Comparison of ENCODE assay signal across 14 cellular contexts in the genomic region with DNA sequence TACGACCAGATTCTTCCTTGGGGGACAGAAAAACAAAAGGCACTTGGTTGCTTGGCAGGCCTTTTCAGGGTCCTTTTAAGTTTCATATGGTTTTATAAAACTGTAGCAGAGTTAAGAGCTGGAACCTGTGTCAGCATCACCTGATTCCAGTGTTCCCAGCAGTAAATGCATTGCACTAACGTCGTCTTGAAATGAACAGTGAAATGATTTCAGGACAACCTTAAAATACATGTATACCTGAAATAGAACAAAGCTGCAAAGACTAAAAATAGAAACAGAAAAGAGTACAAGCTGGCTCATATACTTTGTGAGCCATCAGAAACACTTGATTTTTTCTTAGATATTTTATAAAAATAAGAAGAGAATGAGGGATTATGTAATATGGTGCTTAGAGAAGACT. TPM values are rescaled to one million over a fixed set of nuclear protein-coding genes. Genes with fewer than 3 reads are reported as not detected.
DNase-seq lines count a peak whose midpoint lies in the region; ATAC-seq, FAIRE-seq and TF ChIP-seq lines count a peak whose summit lies in the region.
"Had no signal": no experiment of that assay in that cellular context is flagged by ENCODE, and none has a peak within 500 bp of the region (broad histone marks: within the 10 kb centered on the region; RNA-seq: fewer than 3 reads in every experiment).

No MANE protein-coding gene starts in this region.

- no peak for TF ChIP-seq POLR2A in HepG2 (IDR thresholded peaks at IDR 0.05; ENCODE audit: insufficient read depth in 1 of 2, low read depth in 2 of 2, low read length in 2 of 2)
- no peak for TF ChIP-seq POLR2A in right lobe of liver (IDR thresholded peaks at IDR 0.05)

- H3K27me3 ChIP-seq in HepG2 (ENCODE audit: control insufficient read depth in 1 of 2, insufficient read depth in 2 of 2, low read length in 2 of 2), result no peaks in the 10 kb centered on the region
- no peaks in the 10 kb centered on the region for H3K27me3 ChIP-seq in right lobe of liver
- no peaks in the 10 kb centered on the region for H3K27me3 ChIP-seq in KMS-11 (ENCODE audit: insufficient read depth, low read depth)
- H3K27me3 ChIP-seq in dorsolateral prefrontal cortex, result no peaks in the 10 kb centered on the region
- H3K27me3 ChIP-seq: ovary had no signal

- no peak overlapping the region for H3K4me2 ChIP-seq in HepG2 (ENCODE audit: low read depth, low read length)
- H3K4me2 ChIP-seq in KMS-11, result peak overlapping the region; percentile 99

- no peak overlapping the region for H2AFZ ChIP-seq in HepG2 (ENCODE audit: low read length)
- H2AFZ ChIP-seq in KMS-11 (ENCODE audit: low read depth), result no peak overlapping the region

- intact Hi-C loops in HepG2 (cut with micrococcal nuclease; ENCODE audit: unreplicated experiment), result no loop called here
- intact Hi-C loops in right lobe of liver (cut with DNase I), result no loop called here
- intact Hi-C loops in dorsolateral prefrontal cortex (cut with DNase I), result loop anchor here in 1 of 2 donors (5.0 kb wide), 1 partner anchor 220 kb away; no protein-coding TSS in a partner anchor

- H4K20me1 ChIP-seq in HepG2 (ENCODE audit: insufficient read depth, low read length) (peaks cover 94% of the 10 kb centered on the region), KMS-11 (ENCODE audit: insufficient read depth) (0 out of 2 replicates have a peak, but pooled peaks cover 6% of the 10 kb centered on the region)

- in situ Hi-C loops in HepG2 (cut with HindIII; ENCODE audit: extremely low pct_ligation_motif_present, low pct_unique_long_range_greater_than_20kb), result no loop called here

- H3K4me1 ChIP-seq in HepG2 (ENCODE audit: insufficient read depth, low read length) (peaks cover 73% of the 10 kb centered on the region), right lobe of liver (no peaks in the 10 kb centered on the region), KMS-11 (ENCODE audit: low read depth, poor library complexity, severe bottlenecking) (peaks cover 58% of the 10 kb centered on the region)

- H3K79me2 ChIP-seq in HepG2 (ENCODE audit: insufficient read depth, low read length) (peaks cover 96% of the 10 kb centered on the region), KMS-11 (ENCODE audit: insufficient read depth, low read depth) (peaks cover 56% of the 10 kb centered on the region; the same call in 1 of the 2 replicates)

- TF ChIP-seq EP300 in HepG2 (IDR thresholded peaks at IDR 0.05; ENCODE audit: low read depth in 2 of 2, low read length in 2 of 2) (no peak), HepG2 (CRISPR knock-in tag; IDR thresholded peaks at IDR 0.05; ENCODE audit: borderline replicate concordance) (no peak)

- POLR2A ChIA-PET in HepG2 (lab: Yijun Ruan, JAX), result no interaction called here

- H3K9me3 ChIP-seq in HepG2 (ENCODE audit: low read length) (no peaks in the 10 kb centered on the region), right lobe of liver (no peaks in the 10 kb centered on the region)
- H3K9me3 ChIP-seq: ovary, thoracic aorta had no signal

- TF ChIP-seq CTCF in HepG2 (CRISPR knock-in tag; IDR thresholded peaks at IDR 0.05), result no peak
- TF ChIP-seq CTCF in right lobe of liver (IDR thresholded peaks at IDR 0.05), result no peak
- TF ChIP-seq CTCF in KMS-11 (conservative IDR thresholded peaks at IDR 0.05; ENCODE audit: low read depth, low read length), result no peak
- no peak for TF ChIP-seq CTCF in dorsolateral prefrontal cortex (IDR thresholded peaks at IDR 0.05 in 54 of 56, conservative IDR thresholded peaks at IDR 0.05 in 2 of 56; ENCODE audit: low read depth in 1 of 56, partially characterized antibody in 56 of 56)

- no peak for ATAC-seq in HepG2
- ATAC-seq in right lobe of liver, result no peak

- no peak for DNase-seq in HepG2 (ENCODE audit: low spot score)
- DNase-seq in right lobe of liver, result no peak
- no peak for DNase-seq in dorsolateral prefrontal cortex
- DNase-seq in superior temporal gyrus (ENCODE audit: extremely low spot score), result peak; percentile 55
- no peak for DNase-seq in activated CD8-positive, alpha-beta memory T cell treated with anti-CD3 and anti-CD28 coated beads for 24 hours
- no peak for DNase-seq in dermis blood vessel endothelial cell
- no peak for DNase-seq in cerebellum (ENCODE audit: low spot score)
- DNase-seq: activated CD4-positive, alpha-beta T cell treated with anti-CD3 and anti-CD28 coated beads, Interleukin-2, amount 50 U/mL, for 4 hours; kidney; NCI-H1092; ovary had no signal

- no peak for FAIRE-seq in HepG2 (lab: Jason Lieb, UNC)
- FAIRE-seq: H1, kidney had no signal

- H3K9ac ChIP-seq in HepG2 (ENCODE audit: insufficient read depth, low read depth, low read length) (no peak overlapping the region), KMS-11 (peak overlapping the region; percentile 26; the same call in 1 of the 2 replicates)

- H3K27ac ChIP-seq in HepG2 (ENCODE audit: extremely low read length, insufficient read depth, low read length), result no peak overlapping the region
- no peak overlapping the region for H3K27ac ChIP-seq in right lobe of liver
- H3K27ac ChIP-seq in KMS-11, result peak overlapping the region; percentile 81
- H3K27ac ChIP-seq in dorsolateral prefrontal cortex, result peak overlapping the region in 54 of 59 donors; percentile 6 to 83 (median 63)
- H3K27ac ChIP-seq: ovary had no signal

- no TSS peak for BruUV-seq in HepG2 (replicated peaks; lab: Mats Ljungman, UMichigan)

- TF ChIP-seq RAD21 in HepG2 (CRISPR knock-in tag; IDR thresholded peaks at IDR 0.05), result no peak

- no peak overlapping the region for H3K4me3 ChIP-seq in HepG2 (replicated peaks in 1 of 3; ENCODE audit: insufficient read depth in 1 of 3, low read depth in 2 of 3, low read length in 3 of 3)
- H3K4me3 ChIP-seq in right lobe of liver, result no peak overlapping the region
- H3K4me3 ChIP-seq in KMS-11 (IDR thresholded peaks at IDR 0.05; ENCODE audit: insufficient read depth, low read depth, low read length), result no peak overlapping the region
- peak overlapping the region in 7 of 59 donors; percentile 1 to 36 (median 13) for H3K4me3 ChIP-seq in dorsolateral prefrontal cortex
- H3K4me3 ChIP-seq: ovary, thoracic aorta had no signal

- CTCF ChIA-PET in HepG2 (lab: Yijun Ruan, JAX; ENCODE audit: low intra/inter-chr PET ratio, low total read pairs), result no interaction called here

- H3K36me3 ChIP-seq in HepG2 (replicated peaks in 1 of 2; ENCODE audit: control insufficient read depth in 1 of 2, insufficient read depth in 2 of 2, low read length in 2 of 2) (peaks cover 18 to 91% of the 10 kb centered on the region in 2 experiments), right lobe of liver (peaks cover 0 to 16% (median 9%) of the 10 kb centered on the region in 4 donors), KMS-11 (ENCODE audit: insufficient read depth) (no peaks in the 10 kb centered on the region; the same call in 1 of the 2 replicates)
- H3K36me3 ChIP-seq: ovary had no signal

- WGBS in HepG2 (ENCODE audit: low lambda C conversion rate), result 94% methylated on average over 3 of the region's 3 CpGs
- 88% methylated on average over 3 of the region's 3 CpGs for WGBS in right lobe of liver (ENCODE audit: insufficient coverage, low coverage, low lambda C conversion rate, missing lambda C conversion rate)

TF ChIP-seq in HepG2, 621 proteins besides CTCF, POLR2A, EP300 and RAD21:
- TF ChIP-seq POLR2AphosphoS2 (IDR thresholded peaks at IDR 0.05; ENCODE audit: low read depth, low read length) (0 out of 2 replicates have a peak, but pooled peaks have one; percentile 5), ZNF296 (CRISPR knock-in tag; conservative IDR thresholded peaks at IDR 0.05) (no peak)

RNA-seq across cellular contexts. Expression of a gene that starts 51.9 kb away (rescaled TPM):
- total RNA-seq in HepG2 (2016; rRNA removed; fragmentation: Illumina TruSeq; extraction: Trizol) (168 and 305 TPM in 2 replicates), right lobe of liver (10 to 100 TPM; 31.1 to 73.0 (median 49.9) TPM), dorsolateral prefrontal cortex (100 to 1,000 TPM in 118 of 120 experiments, 10 to 100 TPM in 2; 87.5 to 207 (median 154) TPM), dermis blood vessel endothelial cell (125 and 137 TPM in 2 replicates), cerebellum (121 TPM)
- total RNA-seq in HepG2 (2016; cell fraction: cytosol; rRNA removed; fragmentation: Illumina TruSeq; extraction: Trizol; ENCODE audit: low read depth), result 76.3 and 94.9 TPM in 2 replicates
- total RNA-seq in HepG2 (2016; cell fraction: insoluble cytoplasmic fraction; rRNA removed; fragmentation: Illumina TruSeq; extraction: Trizol), result 169 and 295 TPM in 2 replicates
- 55.2 and 64.8 TPM in 2 replicates for total RNA-seq in HepG2 (2016; cell fraction: membrane; rRNA removed; fragmentation: Illumina TruSeq; extraction: Trizol)
- total RNA-seq in HepG2 (2016; cell fraction: nucleus; rRNA removed; fragmentation: Illumina TruSeq; extraction: Trizol), result 307 and 341 TPM in 2 replicates
- 365 and 432 TPM in 2 replicates for polyA plus RNA-seq in HepG2 (2011; rRNA removed)
- polyA plus RNA-seq in HepG2 (2011; cell fraction: cytosol; rRNA removed), result 235 and 319 TPM in 2 replicates
- polyA plus RNA-seq in HepG2 (2011; cell fraction: nucleus; rRNA removed), result 101 and 136 TPM in 2 replicates
- 299 and 342 TPM in 2 replicates for polyA plus RNA-seq in HepG2 (2012)
- 9.3 and 12.3 TPM in 2 replicates for polyA plus RNA-seq in HepG2 (2016; cell fraction: cytosol; fragmentation: Illumina TruSeq; extraction: Trizol; ENCODE audit: low read depth)
- polyA plus RNA-seq in HepG2 (2016; cell fraction: insoluble cytoplasmic fraction; fragmentation: Illumina TruSeq; extraction: Trizol; ENCODE audit: low read depth), result 107 and 108 TPM in 2 replicates
- 14.4 and 18.9 TPM in 2 replicates for polyA plus RNA-seq in HepG2 (2016; cell fraction: membrane; fragmentation: Illumina TruSeq; extraction: Trizol; ENCODE audit: low read depth)
- 272 TPM in 2 replicates for polyA plus RNA-seq in HepG2 (2016; cell fraction: nucleus; fragmentation: Illumina TruSeq; extraction: Trizol; ENCODE audit: insufficient read depth, low read depth)
- polyA minus RNA-seq in HepG2 (2011; rRNA and poly(A)+ RNA removed; ENCODE audit: low replicate concordance), result 80.5 and 445 TPM in 2 replicates
- 370 and 593 TPM in 2 replicates for polyA minus RNA-seq in HepG2 (2011; cell fraction: cytosol; rRNA and poly(A)+ RNA removed)
- polyA minus RNA-seq in HepG2 (2011; cell fraction: nucleus; rRNA and poly(A)+ RNA removed), result 667 and 745 TPM in 2 replicates

Comparison
In these comparisons a context has a peak if more than half of its experiments do, and no peak if none do; other contexts are left out.
1. H3K27ac ChIP-seq: peak in KMS-11 (single experiment) and dorsolateral prefrontal cortex (54 of 59); none in HepG2 (single experiment) and right lobe of liver (0 of 3).